Comparison of ENCODE assay signal across 1 cellular context in the genomic region with DNA sequence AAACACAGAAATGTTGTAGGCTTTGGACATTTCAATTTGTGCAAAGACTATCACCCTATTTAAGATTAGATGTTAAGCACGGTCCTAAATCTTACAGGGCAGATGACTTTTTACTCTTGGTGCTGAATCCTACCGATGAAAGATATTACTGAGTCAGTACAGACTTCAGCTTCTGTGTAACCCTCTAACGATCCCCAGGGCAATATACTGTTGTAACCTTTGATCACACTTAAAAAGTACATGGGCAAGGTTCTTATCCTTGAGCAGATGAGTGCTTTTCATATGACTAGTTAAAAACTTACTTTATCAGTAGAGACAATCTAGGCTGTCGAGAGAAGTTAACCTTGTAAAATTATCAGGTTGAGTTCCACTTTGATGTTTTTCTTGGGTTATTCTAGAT.
TF ChIP-seq lines count a peak whose summit lies in the region.

No MANE protein-coding gene starts in this region.

TF ChIP-seq in WTC11, 78 proteins besides CTCF, POLR2A, EP300 and RAD21 (continued from another document):
- TF ChIP-seq PRDM15 (CRISPR knock-in tag; IDR thresholded peaks at IDR 0.05) (no peak), FOXK1 (CRISPR knock-in tag; IDR thresholded peaks at IDR 0.05) (no peak), NR3C1 (CRISPR knock-in tag; conservative IDR thresholded peaks at IDR 0.05; ENCODE audit: low read depth) (no peak), GRHL2 (CRISPR knock-in tag; IDR thresholded peaks at IDR 0.05; ENCODE audit: insufficient replicate concordance, severe bottlenecking) (no peak), ATF6 (CRISPR knock-in tag; IDR thresholded peaks at IDR 0.05) (no peak), RORB (CRISPR knock-in tag; IDR thresholded peaks at IDR 0.05) (no peak), ETV6 (CRISPR knock-in tag; IDR thresholded peaks at IDR 0.05) (no peak), CREB1 (CRISPR knock-in tag; IDR thresholded peaks at IDR 0.05) (no peak), MLX (CRISPR knock-in tag; IDR thresholded peaks at IDR 0.05) (no peak), RELA (CRISPR knock-in tag; IDR thresholded peaks at IDR 0.05; ENCODE audit: borderline replicate concordance) (no peak), ZMAT4 (CRISPR knock-in tag; IDR thresholded peaks at IDR 0.05) (no peak), KAT7 (CRISPR knock-in tag; IDR thresholded peaks at IDR 0.05; ENCODE audit: borderline replicate concordance) (no peak), EMX1 (CRISPR knock-in tag; IDR thresholded peaks at IDR 0.05) (no peak), GTF2I (CRISPR knock-in tag; conservative IDR thresholded peaks at IDR 0.05) (no peak), NR2C2 (CRISPR knock-in tag; IDR thresholded peaks at IDR 0.05) (no peak)
- TF ChIP-seq, protein P1, sequence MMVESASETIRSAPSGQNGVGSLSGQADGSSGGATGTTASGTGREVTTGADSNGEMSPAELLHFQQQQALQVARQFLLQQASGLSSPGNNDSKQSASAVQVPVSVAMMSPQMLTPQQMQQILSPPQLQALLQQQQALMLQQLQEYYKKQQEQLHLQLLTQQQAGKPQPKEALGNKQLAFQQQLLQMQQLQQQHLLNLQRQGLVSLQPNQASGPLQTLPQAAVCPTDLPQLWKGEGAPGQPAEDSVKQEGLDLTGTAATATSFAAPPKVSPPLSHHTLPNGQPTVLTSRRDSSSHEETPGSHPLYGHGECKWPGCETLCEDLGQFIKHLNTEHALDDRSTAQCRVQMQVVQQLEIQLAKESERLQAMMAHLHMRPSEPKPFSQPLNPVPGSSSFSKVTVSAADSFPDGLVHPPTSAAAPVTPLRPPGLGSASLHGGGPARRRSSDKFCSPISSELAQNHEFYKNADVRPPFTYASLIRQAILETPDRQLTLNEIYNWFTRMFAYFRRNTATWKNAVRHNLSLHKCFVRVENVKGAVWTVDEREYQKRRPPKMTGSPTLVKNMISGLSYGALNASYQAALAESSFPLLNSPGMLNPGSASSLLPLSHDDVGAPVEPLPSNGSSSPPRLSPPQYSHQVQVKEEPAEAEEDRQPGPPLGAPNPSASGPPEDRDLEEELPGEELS (CRISPR knock-in tag; IDR thresholded peaks at IDR 0.05) = no peak
- TF ChIP-seq, protein P2, sequence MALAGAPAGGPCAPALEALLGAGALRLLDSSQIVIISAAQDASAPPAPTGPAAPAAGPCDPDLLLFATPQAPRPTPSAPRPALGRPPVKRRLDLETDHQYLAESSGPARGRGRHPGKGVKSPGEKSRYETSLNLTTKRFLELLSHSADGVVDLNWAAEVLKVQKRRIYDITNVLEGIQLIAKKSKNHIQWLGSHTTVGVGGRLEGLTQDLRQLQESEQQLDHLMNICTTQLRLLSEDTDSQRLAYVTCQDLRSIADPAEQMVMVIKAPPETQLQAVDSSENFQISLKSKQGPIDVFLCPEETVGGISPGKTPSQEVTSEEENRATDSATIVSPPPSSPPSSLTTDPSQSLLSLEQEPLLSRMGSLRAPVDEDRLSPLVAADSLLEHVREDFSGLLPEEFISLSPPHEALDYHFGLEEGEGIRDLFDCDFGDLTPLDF (CRISPR knock-in tag; IDR thresholded peaks at IDR 0.05) = no peak
- TF ChIP-seq, protein P3, sequence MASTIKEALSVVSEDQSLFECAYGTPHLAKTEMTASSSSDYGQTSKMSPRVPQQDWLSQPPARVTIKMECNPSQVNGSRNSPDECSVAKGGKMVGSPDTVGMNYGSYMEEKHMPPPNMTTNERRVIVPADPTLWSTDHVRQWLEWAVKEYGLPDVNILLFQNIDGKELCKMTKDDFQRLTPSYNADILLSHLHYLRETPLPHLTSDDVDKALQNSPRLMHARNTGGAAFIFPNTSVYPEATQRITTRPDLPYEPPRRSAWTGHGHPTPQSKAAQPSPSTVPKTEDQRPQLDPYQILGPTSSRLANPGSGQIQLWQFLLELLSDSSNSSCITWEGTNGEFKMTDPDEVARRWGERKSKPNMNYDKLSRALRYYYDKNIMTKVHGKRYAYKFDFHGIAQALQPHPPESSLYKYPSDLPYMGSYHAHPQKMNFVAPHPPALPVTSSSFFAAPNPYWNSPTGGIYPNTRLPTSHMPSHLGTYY (CRISPR knock-in tag; IDR thresholded peaks at IDR 0.05) = no peak
